22 cellular contexts compared by ENCODE assay signal in genomic region chr2:665340-666073, GRCh38.
"Had no signal": no experiment of that assay in that cellular context is flagged by ENCODE, and none has a peak within 500 bp of the region (broad histone marks: within the 10 kb centered on the region; RNA-seq: fewer than 3 reads in every experiment).

No MANE protein-coding gene starts in this region.

- DNase-seq: cortex of kidney; dorsolateral prefrontal cortex; effector CD8-positive, alpha-beta T cell; immature natural killer cell; left ventricle myocardium inferior; lower lobe of right lung; occipital lobe; right cardiac atrium; small intestine; stimulated activated CD4-positive, alpha-beta T cell treated with anti-CD3 and anti-CD28 coated beads, Interleukin-12 subunit alpha, Interleukin-12 subunit beta, amount 100 ng/mL, for 4 hours; stimulated activated CD4-positive, alpha-beta T cell treated with anti-CD3 and anti-CD28 coated beads, Interleukin-2, amount 100 ng/mL, for 48 hours; stimulated activated naive CD8-positive, alpha-beta T cell treated with anti-CD3 and anti-CD28 coated beads, Interleukin-15, Interleukin-2, amounts not matched to agents 100 U/mL and 50 U/mL, for 24 hours; tibial artery had no signal

- H3K4me1 ChIP-seq: left ventricle myocardium inferior, lower lobe of right lung, pancreas, tibial artery had no signal

- H3K27ac Mint-ChIP-seq: immature natural killer cell, memory B cell, mesothelial cell of epicardium, nephron, progenitor cell of endocrine pancreas had no signal

- H3K27me3 ChIP-seq: dorsolateral prefrontal cortex had no signal

- H3K27me3 Mint-ChIP-seq: memory B cell had no signal

- H3K4me1 Mint-ChIP-seq: mesothelial cell of epicardium had no signal

- H3K4me3 Mint-ChIP-seq: memory B cell, mesothelial cell of epicardium, nephron had no signal

- H3K9me3 ChIP-seq: lower lobe of right lung, pancreas had no signal

- H3K4me3 ChIP-seq: dorsolateral prefrontal cortex, esophagus muscularis mucosa, gastroesophageal sphincter, left ventricle myocardium inferior, lower lobe of right lung, pancreas, tibial artery had no signal

- ATAC-seq: gastroesophageal sphincter; lower lobe of right lung; pancreas; stimulated activated naive CD8-positive, alpha-beta T cell treated with anti-CD3 and anti-CD28 coated beads, Interleukin-15, Interleukin-2, amounts not matched to agents 100 U/mL and 50 U/mL, for 24 hours had no signal

- FAIRE-seq: endometrium, keratinocyte, pancreas, small intestine had no signal
